In genomic region chr7:149070372-149071140, GRCh38 we compare ENCODE assay signal across 20 cellular contexts. TPM values are rescaled to one million over a fixed set of nuclear protein-coding genes. Genes with fewer than 3 reads are reported as not detected.
DNase-seq lines count a peak whose midpoint lies in the region; ATAC-seq, FAIRE-seq and TF ChIP-seq lines count a peak whose summit lies in the region.
"Had no signal": no experiment of that assay in that cellular context is flagged by ENCODE, and none has a peak within 500 bp of the region (broad histone marks: within the 10 kb centered on the region; RNA-seq: fewer than 3 reads in every experiment).

No MANE protein-coding gene starts in this region.

- peak overlapping the region in 1 of 2 experiments; percentile 31; a peak in 1 of 4 replicates for H3K9ac ChIP-seq in K562 (ENCODE audit: insufficient read depth in 1 of 2, low read depth in 2 of 2, low read length in 2 of 2)
- H3K9ac ChIP-seq: GM23248, SK-N-SH had no signal

- no peaks in the 10 kb centered on the region for H3K27me3 ChIP-seq in K562 (ENCODE audit: control insufficient read depth in 2 of 2, insufficient read depth in 2 of 2, low read length in 2 of 2)

- H3K4me1 ChIP-seq in K562 (replicated peaks in 1 of 2; ENCODE audit: control insufficient read depth in 2 of 2, insufficient read depth in 2 of 2, low read length in 2 of 2), result peaks cover 0 to 17% of the 10 kb centered on the region in 2 experiments; a peak in 1 of 5 replicates

- no peak for ATAC-seq in K562
- ATAC-seq in left lobe of liver, result no peak

- CTCF ChIA-PET in K562 (lab: Yijun Ruan, JAX; ENCODE audit: low intra/inter-chr PET ratio), result no interaction called here

- TF ChIP-seq RAD21 in K562 (CRISPR knock-in tag; conservative IDR thresholded peaks at IDR 0.05 in 1 of 2, IDR thresholded peaks at IDR 0.05 in 1 of 2), result no peak

- H3K4me1 Mint-ChIP-seq in type B pancreatic cell (ENCODE audit: unreplicated experiment), result no peaks in the 10 kb centered on the region

- POLR2A ChIA-PET in K562 (lab: Yijun Ruan, JAX), result interaction anchor here (0.6 to 1.2 kb wide), 3 partner anchors 11 to 145 kb away, joined by 3 to 4 read pairs (median 3); partner anchors contain the start of gene PDIA4

- peaks cover 38% of the 10 kb centered on the region; the same call in 2 of the 3 replicates for H3K36me3 ChIP-seq in K562 (ENCODE audit: control insufficient read depth, insufficient read depth, low read length)

- no peaks in the 10 kb centered on the region for H3K9me3 ChIP-seq in K562 (replicated peaks; ENCODE audit: control insufficient read depth, insufficient read depth, low read depth, low read length)
- H3K9me3 ChIP-seq: SK-N-SH had no signal

- H3K4me2 ChIP-seq in K562 (ENCODE audit: insufficient read depth, low read length), result no peak overlapping the region
- H3K4me2 ChIP-seq: SK-N-SH had no signal

- H2AFZ ChIP-seq in K562 (ENCODE audit: low read depth, low read length), result no peak overlapping the region
- H2AFZ ChIP-seq: GM23248 had no signal

- peaks cover 11% of the 10 kb centered on the region for H3K36me3 Mint-ChIP-seq in type B pancreatic cell

- BruUV-seq in K562 (replicated peaks; lab: Mats Ljungman, UMichigan), result no TSS peak

- in situ Hi-C loops in K562 (cut with MboI), result no loop called here

- no peaks in the 10 kb centered on the region for H4K20me1 ChIP-seq in K562 (replicated peaks; ENCODE audit: control insufficient read depth, insufficient read depth, low read length)

- no peak overlapping the region for H3K27ac ChIP-seq in K562 (ENCODE audit: extremely low read depth, low read depth, low read length)
- H3K27ac ChIP-seq: GM23248 had no signal

- H3K4me3 ChIP-seq in K562, result no peak overlapping the region
- H3K4me3 ChIP-seq: GM23248 had no signal

- 89% methylated on average over 33 of the region's 33 CpGs for WGBS in K562 (ENCODE audit: insufficient coverage, low coverage, missing lambda C conversion rate)

- H3K9me1 ChIP-seq in K562 (ENCODE audit: control insufficient read depth, insufficient read depth, low read length), result no peaks in the 10 kb centered on the region

- no peak overlapping the region for H3K27ac Mint-ChIP-seq in type B pancreatic cell

- peak; percentile 3 for DNase-seq in DMS79 treated with DMSO at 0.1 percent for 48 hours (lab: John Stamatoyannopoulos, UW)
- no peak for DNase-seq in DMS79 (lab: John Stamatoyannopoulos, UW)
- DNase-seq in NCI-H187 (lab: John Stamatoyannopoulos, UW), result peak; percentile 49 to 52
- no peak for DNase-seq in K562 (ENCODE audit: extremely low read depth in 1 of 4, low spot score in 3 of 4)
- peak; percentile 73 for DNase-seq in retina
- DNase-seq in left lobe of liver (ENCODE audit: low spot score), result no peak
- DNase-seq in type B pancreatic cell (ENCODE audit: extremely low spot score, unreplicated experiment), result no peak
- DNase-seq in EL, result no peak
- DNase-seq: DMS 273 treated with DMSO at 0.1 percent for 48 hours, GM23248, KG1, NCI-H1417 treated with DMSO at 0.1 percent for 48 hours, NCI-H2029 treated with DMSO at 0.1 percent for 48 hours, NCI-H510A treated with DMSO at 0.1 percent for 48 hours, NCI-H774, OCI-M1, SHP77, SK-N-SH had no signal

- intact Hi-C loops in K562 (cut with micrococcal nuclease), result loop anchor here (10.0 kb wide), 1 partner anchor 496 kb away; no protein-coding TSS in a partner anchor

- TF ChIP-seq EP300 in K562 (IDR thresholded peaks at IDR 0.05; ENCODE audit: low read length), result no peak

- no peaks in the 10 kb centered on the region for H3K27me3 Mint-ChIP-seq in type B pancreatic cell

- no peak for FAIRE-seq in K562 (lab: Jason Lieb, UNC)
- FAIRE-seq: GM12891, HepG2 had no signal

- H3K79me2 ChIP-seq in K562 (ENCODE audit: control insufficient read depth, insufficient read depth, low read length), result no peaks in the 10 kb centered on the region

- no peak for TF ChIP-seq POLR2A in K562 (conservative IDR thresholded peaks at IDR 0.05)

- TF ChIP-seq CTCF in K562 (IDR thresholded peaks at IDR 0.05 in 2 of 3, conservative IDR thresholded peaks at IDR 0.05 in 1 of 3; ENCODE audit: insufficient read depth in 2 of 3, low read depth in 1 of 3, low read length in 3 of 3), result no peak
- TF ChIP-seq CTCF in type B pancreatic cell (conservative IDR thresholded peaks at IDR 0.05), result no peak

- no peaks in the 10 kb centered on the region for H3K9me3 Mint-ChIP-seq in type B pancreatic cell

- no peak overlapping the region for H3K4me3 Mint-ChIP-seq in type B pancreatic cell

TF ChIP-seq in K562, 482 proteins besides CTCF, POLR2A, EP300 and RAD21 (continues in another document):
- TF ChIP-seq KLF16 (IDR thresholded peaks at IDR 0.05) (no peak), POLR3A (IDR thresholded peaks at IDR 0.05; ENCODE audit: borderline replicate concordance, extremely low read depth, insufficient read depth, insufficient read length) (no peak), KAT8 (IDR thresholded peaks at IDR 0.05; ENCODE audit: low read depth) (no peak), POLR2G (IDR thresholded peaks at IDR 0.05; ENCODE audit: low read depth, low read length) (peak; percentile 27; the same call in 1 of the 2 replicates), EGR1 (conservative IDR thresholded peaks at IDR 0.05) (no peak), PML (IDR thresholded peaks at IDR 0.05; ENCODE audit: low read length) (no peak), ZNF253 (CRISPR knock-in tag; conservative IDR thresholded peaks at IDR 0.05) (no peak), ZC3H4 (CRISPR knock-in tag; IDR thresholded peaks at IDR 0.05; ENCODE audit: borderline replicate concordance) (0 out of 2 replicates have a peak, but pooled peaks have one; percentile 8)

RNA-seq across cellular contexts. Expression of gene ZNF786, which starts 20.0 kb away (rescaled TPM):
- total RNA-seq in K562 (2011; cell fraction: chromatin; rRNA removed; ENCODE audit: low replicate concordance), result 6.3 and 10.7 TPM in 2 replicates
- 6.3 and 9.2 TPM in 2 replicates for total RNA-seq in K562 (2011; cell fraction: nucleolus; rRNA removed)
- total RNA-seq in K562 (2011; cell fraction: nucleoplasm; rRNA removed), result 4.2 and 5.9 TPM in 2 replicates
- total RNA-seq in K562 (2014; rRNA removed) (5.4 and 5.6 TPM in 2 replicates), K562 (2014; rRNA removed; fragmentation: Illumina TruSeq; extraction: Trizol) (1.8 and 2.2 TPM in 2 replicates), K562 (2015; rRNA removed; fragmentation: Illumina TruSeq; extraction: Trizol) (3.6 and 3.9 TPM in 2 replicates), K562 (2021) (4.0 and 4.6 TPM in 2 replicates), left lobe of liver (3.6 TPM), type B pancreatic cell (ENCODE audit: low replicate concordance) (12.6 and 13.3 TPM in 2 replicates)
- polyA plus RNA-seq in K562 (2011; rRNA removed) (2.6 and 3.0 TPM in 2 replicates), K562 (2014; fragmentation: Illumina TruSeq; extraction: Trizol) (2.3 and 2.9 TPM in 2 replicates), K562 (2014; fragmentation: Nextera tagmentation; extraction: Ambion mirVana) (under 1 TPM; 0.31 to 0.49 TPM), K562 (2014; rRNA removed) (3.1 and 3.2 TPM in 2 replicates)
- polyA plus RNA-seq in K562 (2011; cell fraction: cytosol; rRNA removed), result 2.4 and 5.0 TPM in 2 replicates
- 2.1 and 4.0 TPM in 2 replicates for polyA plus RNA-seq in K562 (2011; cell fraction: nucleus; rRNA removed)
- 2.8 TPM in 2 replicates for polyA plus RNA-seq in K562 (2012)
- 4.5 and 5.3 TPM in 2 replicates for polyA minus RNA-seq in K562 (2011; rRNA and poly(A)+ RNA removed)
- polyA minus RNA-seq in K562 (2011; cell fraction: cytosol; rRNA and poly(A)+ RNA removed), result 4.0 and 4.7 TPM in 2 replicates
- 4.2 and 5.1 TPM in 2 replicates for polyA minus RNA-seq in K562 (2011; cell fraction: nucleus; rRNA and poly(A)+ RNA removed)

RNA-seq across cellular contexts. Expression of gene PDIA4, which starts 42.3 kb away (rescaled TPM):
- 187 and 270 TPM in 2 replicates for total RNA-seq in K562 (2011; cell fraction: chromatin; rRNA removed; ENCODE audit: low replicate concordance)
- total RNA-seq in K562 (2011; cell fraction: nucleolus; rRNA removed), result 352 and 378 TPM in 2 replicates
- 244 and 324 TPM in 2 replicates for total RNA-seq in K562 (2011; cell fraction: nucleoplasm; rRNA removed)
- total RNA-seq in K562 (2014; rRNA removed), result 158 and 178 TPM in 2 replicates
- total RNA-seq in K562 (2014; rRNA removed; fragmentation: Illumina TruSeq; extraction: Trizol), result 82.7 and 91.5 TPM in 2 replicates
- total RNA-seq in K562 (2015; rRNA removed; fragmentation: Illumina TruSeq; extraction: Trizol), result 136 TPM in 2 replicates
- 159 and 161 TPM in 2 replicates for total RNA-seq in K562 (2021)
- 146 and 186 TPM in 2 replicates for polyA plus RNA-seq in K562 (2011; rRNA removed)
- polyA plus RNA-seq in K562 (2011; cell fraction: cytosol; rRNA removed), result 107 and 158 TPM in 2 replicates
- polyA plus RNA-seq in K562 (2011; cell fraction: nucleus; rRNA removed), result 149 and 181 TPM in 2 replicates
- 137 and 177 TPM in 2 replicates for polyA plus RNA-seq in K562 (2012)
- 143 and 175 TPM in 2 replicates for polyA plus RNA-seq in K562 (2014; fragmentation: Illumina TruSeq; extraction: Trizol)
- polyA plus RNA-seq in K562 (2014; fragmentation: Nextera tagmentation; extraction: Ambion mirVana), result 10 to 100 TPM in 1 of 2 experiments, 1 to 10 TPM in 1; 9.1 to 14.5 TPM
- polyA plus RNA-seq in K562 (2014; rRNA removed), result 155 and 171 TPM in 2 replicates
- polyA minus RNA-seq in K562 (2011; rRNA and poly(A)+ RNA removed), result 147 and 177 TPM in 2 replicates
- polyA minus RNA-seq in K562 (2011; cell fraction: cytosol; rRNA and poly(A)+ RNA removed), result 90.9 and 121 TPM in 2 replicates
- polyA minus RNA-seq in K562 (2011; cell fraction: nucleus; rRNA and poly(A)+ RNA removed), result 30.0 and 68.5 TPM in 2 replicates
- total RNA-seq in left lobe of liver, result 266 TPM
- 198 and 209 TPM in 2 replicates for total RNA-seq in type B pancreatic cell (ENCODE audit: low replicate concordance)

RNA-seq across cellular contexts. Expression of gene ZNF425, which starts 55.6 kb away (rescaled TPM):
- total RNA-seq in K562 (2011; cell fraction: chromatin; rRNA removed; ENCODE audit: low replicate concordance), result 0.62 and 1.0 TPM in 2 replicates
- 0.50 and 0.66 TPM in 2 replicates for total RNA-seq in K562 (2011; cell fraction: nucleolus; rRNA removed)
- 0.66 TPM in 1 of 2 replicates, not detected in the other for total RNA-seq in K562 (2011; cell fraction: nucleoplasm; rRNA removed)
- total RNA-seq in K562 (2014; rRNA removed) (0.37 and 0.59 TPM in 2 replicates), K562 (2014; rRNA removed; fragmentation: Illumina TruSeq; extraction: Trizol) (0.36 and 0.48 TPM in 2 replicates), K562 (2015; rRNA removed; fragmentation: Illumina TruSeq; extraction: Trizol) (0.80 and 0.87 TPM in 2 replicates), K562 (2021) (0.49 and 0.66 TPM in 2 replicates), left lobe of liver (1.1 TPM), type B pancreatic cell (ENCODE audit: low replicate concordance) (4.5 and 7.0 TPM in 2 replicates)
- polyA plus RNA-seq in K562 (2011; rRNA removed) (0.54 and 0.79 TPM in 2 replicates), K562 (2014; fragmentation: Illumina TruSeq; extraction: Trizol) (0.36 and 0.83 TPM in 2 replicates), K562 (2014; fragmentation: Nextera tagmentation; extraction: Ambion mirVana) (under 1 TPM; 0.03 to 0.31 TPM), K562 (2014; rRNA removed) (0.65 and 0.89 TPM in 2 replicates)
- 0.57 and 0.91 TPM in 2 replicates for polyA plus RNA-seq in K562 (2011; cell fraction: cytosol; rRNA removed)
- 0.20 and 0.22 TPM in 2 replicates for polyA plus RNA-seq in K562 (2011; cell fraction: nucleus; rRNA removed)
- 0.57 and 0.79 TPM in 2 replicates for polyA plus RNA-seq in K562 (2012)
- 0.49 and 1.3 TPM in 2 replicates for polyA minus RNA-seq in K562 (2011; rRNA and poly(A)+ RNA removed)
- polyA minus RNA-seq in K562 (2011; cell fraction: cytosol; rRNA and poly(A)+ RNA removed), result 1.5 TPM in 1 of 2 replicates, not detected in the other
- 0.56 and 0.94 TPM in 2 replicates for polyA minus RNA-seq in K562 (2011; cell fraction: nucleus; rRNA and poly(A)+ RNA removed)

Comparison
In these comparisons a context has a peak if more than half of its experiments do, and no peak if none do; other contexts are left out.
1. DNase-seq: peak in DMS79 treated with DMSO at 0.1 percent for 48 hours (single experiment), NCI-H187 (2 of 2) and retina (single experiment); none in DMS79 (single experiment), K562 (0 of 4), left lobe of liver (single experiment), type B pancreatic cell (single experiment) and EL (single experiment).